Comparison of ENCODE assay signal across 15 cellular contexts in genomic region chr11:2839395-2839941, GRCh38. TPM values are rescaled to one million over a fixed set of nuclear protein-coding genes. Genes with fewer than 3 reads are reported as not detected.
DNase-seq lines count a peak whose midpoint lies in the region; ATAC-seq and TF ChIP-seq lines count a peak whose summit lies in the region.
"Had no signal": no experiment of that assay in that cellular context is flagged by ENCODE, and none has a peak within 500 bp of the region (broad histone marks: within the 10 kb centered on the region; RNA-seq: fewer than 3 reads in every experiment).

No MANE protein-coding gene starts in this region.

- peak overlapping the region; percentile 85 for H2BK5ac ChIP-seq in neuronal stem cell (ENCODE audit: low read length)

- H2BK15ac ChIP-seq in neuronal stem cell (ENCODE audit: low read length): peak overlapping the region; percentile 100

- ATAC-seq in heart right ventricle (peak; percentile 4 to 72 (median 39)), GM21786 (IDR thresholded peaks at IDR 0.05; ENCODE audit: unreplicated experiment) (no peak)
- ATAC-seq: CD8-positive, alpha-beta T cell had no signal

- no peaks in the 10 kb centered on the region for H3K4me1 Mint-ChIP-seq in T-helper 2 cell treated with Interferon-gamma antibody and Interleukin-4, amounts not matched to agents 5 μg/mL and 100 μg/mL, for 36 hours (ENCODE audit: low read depth)

- no peak overlapping the region for H4K8ac ChIP-seq in neuronal stem cell (ENCODE audit: low read depth, low read length)

- H3K4ac ChIP-seq in neuronal stem cell (ENCODE audit: low read length): peak overlapping the region; percentile 97

- peak overlapping the region; percentile 99 for H2BK12ac ChIP-seq in neuronal stem cell (ENCODE audit: low read length)

- no peaks in the 10 kb centered on the region for H3K27me3 Mint-ChIP-seq in T-helper 2 cell treated with Interferon-gamma antibody and Interleukin-4, amounts not matched to agents 5 μg/mL and 100 μg/mL, for 36 hours (ENCODE audit: low read depth)

- H3K23ac ChIP-seq in neuronal stem cell (ENCODE audit: low read depth, low read length, poor library complexity): peak overlapping the region; percentile 77

- H3K27ac Mint-ChIP-seq in T-helper 2 cell treated with Interferon-gamma antibody and Interleukin-4, amounts not matched to agents 5 μg/mL and 100 μg/mL, for 36 hours: no peak overlapping the region
- H3K27ac Mint-ChIP-seq: CD8-positive, alpha-beta T cell had no signal

- H3K4me1 ChIP-seq in heart right ventricle (peaks cover 14 to 47% (median 29%) of the 10 kb centered on the region in 9 donors), neuronal stem cell (ENCODE audit: control insufficient read depth in 2 of 2, insufficient read depth in 1 of 2, low read depth in 1 of 2, low read length in 2 of 2) (peaks cover 37 to 40% of the 10 kb centered on the region in 2 donors)

- H3K4me3 ChIP-seq in heart right ventricle: no peak overlapping the region
- no peak overlapping the region for H3K4me3 ChIP-seq in neuronal stem cell (ENCODE audit: low read length in 2 of 2)

- no peaks in the 10 kb centered on the region for H3K9me3 Mint-ChIP-seq in T-helper 2 cell treated with Interferon-gamma antibody and Interleukin-4, amounts not matched to agents 5 μg/mL and 100 μg/mL, for 36 hours
- H3K9me3 Mint-ChIP-seq: CD8-positive, alpha-beta T cell had no signal

- no peaks in the 10 kb centered on the region for H3K27me3 ChIP-seq in heart right ventricle
- peaks cover 0 to 52% (median 2%) of the 10 kb centered on the region in 3 experiments for H3K27me3 ChIP-seq in neuronal stem cell (ENCODE audit: control insufficient read depth in 3 of 3, insufficient read depth in 3 of 3, low read depth in 1 of 3, low read length in 3 of 3)

- no peaks in the 10 kb centered on the region for H3K79me1 ChIP-seq in neuronal stem cell (ENCODE audit: low read depth, low read length)

- H3K18ac ChIP-seq in neuronal stem cell (ENCODE audit: low read length): peak overlapping the region; percentile 94

- H3K9me3 ChIP-seq in heart right ventricle (no peaks in the 10 kb centered on the region), neuronal stem cell (replicated peaks in 1 of 2; ENCODE audit: control insufficient read depth in 2 of 2, insufficient read depth in 1 of 2, low read depth in 1 of 2, low read length in 2 of 2) (no peaks in the 10 kb centered on the region)

- H3K4me3 Mint-ChIP-seq in T-helper 2 cell treated with Interferon-gamma antibody and Interleukin-4, amounts not matched to agents 5 μg/mL and 100 μg/mL, for 36 hours: no peak overlapping the region
- H3K4me3 Mint-ChIP-seq: CD8-positive, alpha-beta T cell had no signal

- H3K27ac ChIP-seq in heart right ventricle: peak overlapping the region in 9 of 10 donors; percentile 37 to 79 (median 75)
- H3K27ac ChIP-seq in neuronal stem cell (replicated peaks; ENCODE audit: low read length): no peak overlapping the region

- peak overlapping the region; percentile 100 for H2AK5ac ChIP-seq in neuronal stem cell (ENCODE audit: low read depth, low read length)

- peak overlapping the region; percentile 15 for H3K4me2 ChIP-seq in neuronal stem cell (ENCODE audit: insufficient read depth, low read length, poor library complexity, severe bottlenecking)

- intact Hi-C loops in heart right ventricle (cut with DNase I) (loop anchor here in 1 of 10 donors (5.0 kb wide), 1 partner anchor 43 kb away; no protein-coding TSS in a partner anchor), cardiac septum (cut with DNase I) (loop anchor here (5.0 kb wide), 1 partner anchor 43 kb away; no protein-coding TSS in a partner anchor)

- H2BK120ac ChIP-seq in neuronal stem cell (ENCODE audit: low read depth, low read length): peak overlapping the region; percentile 70

- WGBS in heart right ventricle, 2 donors: 66 to 74% methylated on average over 23 of the region's 23 CpGs
- WGBS in neuronal stem cell (ENCODE audit: extremely low coverage in 2 of 2, insufficient read length in 2 of 2, insufficient replicate concordance in 1 of 2), 2 donors: no CpG with 5 or more reads among the region's 23 CpGs

- H3K14ac ChIP-seq in neuronal stem cell (ENCODE audit: low read length): peak overlapping the region; percentile 97

- peak overlapping the region; percentile 46 for H2AFZ ChIP-seq in neuronal stem cell (ENCODE audit: low read length)

- no peaks in the 10 kb centered on the region for H3K36me3 Mint-ChIP-seq in T-helper 2 cell treated with Interferon-gamma antibody and Interleukin-4, amounts not matched to agents 5 μg/mL and 100 μg/mL, for 36 hours (ENCODE audit: low read depth)
- H3K36me3 Mint-ChIP-seq: CD8-positive, alpha-beta T cell had no signal

- H4K91ac ChIP-seq in neuronal stem cell (ENCODE audit: low read depth, low read length, poor library complexity): peak overlapping the region; percentile 83

- no peak for TF ChIP-seq CTCF in heart right ventricle (IDR thresholded peaks at IDR 0.05)

- DNase-seq in heart right ventricle: no peak
- DNase-seq in cardiac septum (ENCODE audit: low spot score): no peak
- DNase-seq in HuH-7.5 (ENCODE audit: low spot score): peak; percentile 53
- peak; percentile 82 for DNase-seq in islet precursor cell
- DNase-seq in neuronal stem cell (ENCODE audit: low spot score): no peak
- DNase-seq in T-helper 2 cell treated with Interferon-gamma antibody and Interleukin-4, amounts not matched to agents 5 μg/mL and 100 μg/mL, for 36 hours (ENCODE audit: low spot score): no peak
- no peak for DNase-seq in RPMI8226
- DNase-seq: CD8-positive, alpha-beta T cell; GOT3; NCI-H1417; NCI-H187 treated with DMSO at 0.1 percent for 48 hours; NCI-H345; NCI-H524 treated with DMSO at 0.1 percent for 48 hours; SIG-M5 had no signal

- peak overlapping the region; percentile 68 for H3K9ac ChIP-seq in neuronal stem cell (ENCODE audit: low read depth, low read length, poor library complexity)

- H3K36me3 ChIP-seq in heart right ventricle (no peaks in the 10 kb centered on the region), neuronal stem cell (replicated peaks in 1 of 2; ENCODE audit: control insufficient read depth in 2 of 2, insufficient read depth in 2 of 2, low read length in 2 of 2) (no peaks in the 10 kb centered on the region)

RNA-seq across cellular contexts. Expression of gene CDKN1C, which starts 46.1 kb away (rescaled TPM):
- 10 to 100 TPM; 16.9 to 48.0 (median 25.4) TPM for total RNA-seq in heart right ventricle
- 10 to 100 TPM; 50.3 to 55.3 TPM for polyA plus RNA-seq in heart right ventricle
- total RNA-seq in cardiac septum: 11.5 TPM
- 45.4 TPM for polyA plus RNA-seq in neuronal stem cell (2013, experiment 1 of 2)
- 48.3 TPM for polyA plus RNA-seq in neuronal stem cell (2013, experiment 2 of 2)

Comparison
In these comparisons a context has a peak if more than half of its experiments do, and no peak if none do; other contexts are left out.
1. DNase-seq: peak in HuH-7.5 (single experiment) and islet precursor cell (single experiment); none in heart right ventricle (0 of 2), cardiac septum (single experiment), neuronal stem cell (single experiment), T-helper 2 cell treated with Interferon-gamma antibody and Interleukin-4, amounts not matched to agents 5 μg/mL and 100 μg/mL, for 36 hours (single experiment) and RPMI8226 (single experiment).